In genomic region chr11:59058120-59058917, GRCh38 we compare ENCODE assay signal across 8 cellular contexts. TPM values are rescaled to one million over a fixed set of nuclear protein-coding genes. Genes with fewer than 3 reads are reported as not detected.
DNase-seq lines count a peak whose midpoint lies in the region; ATAC-seq, FAIRE-seq and TF ChIP-seq lines count a peak whose summit lies in the region.
"Not testable (repeated sequence)": the region's sequence is repeated elsewhere in the genome, so short reads cannot be mapped to it uniquely, and the experiment has no call there.

No MANE protein-coding gene starts in this region.

- not testable (repeated sequence) for H3K9me3 ChIP-seq in NT2/D1 (ENCODE audit: insufficient read depth, low read length); mononuclear cell (ENCODE audit: low read depth, low read length)

- not testable (repeated sequence) for H3K9ac ChIP-seq in NT2/D1 (ENCODE audit: insufficient read length, low read depth)

- DNase-seq in D721Med (ENCODE audit: insufficient read length, low spot score): peak; percentile 23
- peak in 71 of 76 experiments; percentile 5 to 90 (median 66) for DNase-seq in HUDEP-2 (lab: John Stamatoyannopoulos, UW; ENCODE audit: unreplicated experiment in 76 of 76)
- DNase-seq in NT2/D1 (ENCODE audit: low read depth, low spot score): peak; percentile 94
- DNase-seq in activated CD8-positive, alpha-beta memory T cell treated with anti-CD3 and anti-CD28 coated beads, Interleukin-2, amount 50 U/mL, for 48 hours: peak; percentile 99
- peak; percentile 72 for DNase-seq in epithelial cell of proximal tubule (ENCODE audit: low read depth)
- peak; percentile 57 to 72 for DNase-seq in stimulated activated CD8-positive, alpha-beta memory T cell treated with anti-CD3 and anti-CD28 coated beads, Interleukin-15, amount 100 ng/mL, for 48 hours (ENCODE audit: low read depth in 2 of 2)

- not testable (repeated sequence) for FAIRE-seq in D721Med (lab: Jason Lieb, UNC)

- peak; percentile 91 for ATAC-seq in GM21515 (IDR thresholded peaks at IDR 0.05; ENCODE audit: unreplicated experiment)

- H3K4me1 ChIP-seq in NT2/D1 (ENCODE audit: insufficient read depth, insufficient read length): not testable (repeated sequence)
- peaks cover 12% of the 10 kb centered on the region for H3K4me1 ChIP-seq in mononuclear cell (ENCODE audit: insufficient read depth, low read length)

- not testable (repeated sequence) for H3K27me3 ChIP-seq in NT2/D1 (ENCODE audit: insufficient read depth, insufficient read length); mononuclear cell (ENCODE audit: insufficient read depth, low read length)

- H3K4me3 ChIP-seq in NT2/D1 (ENCODE audit: insufficient read length, low read depth): peak overlapping the region; percentile 2
- H3K4me3 ChIP-seq in epithelial cell of proximal tubule (ENCODE audit: low read depth, low read length): peak overlapping the region; percentile 58
- H3K4me3 ChIP-seq in mononuclear cell (ENCODE audit: low read length): peak overlapping the region; percentile 36

- not testable (repeated sequence) for H3K36me3 ChIP-seq in NT2/D1 (ENCODE audit: insufficient read depth, insufficient read length, low read length)

- TF ChIP-seq CTCF in D721Med (IDR thresholded peaks at IDR 0.05; ENCODE audit: insufficient read depth, missing control alignments): peak; percentile 75
- peak; percentile 97 for TF ChIP-seq CTCF in epithelial cell of proximal tubule (conservative IDR thresholded peaks at IDR 0.05; ENCODE audit: low read depth, low read length)

RNA-seq across cellular contexts. Expression of gene GLYATL1B, which starts 27.8 kb away (rescaled TPM):
- total RNA-seq in epithelial cell of proximal tubule: not detected in 2 replicates
- total RNA-seq in mononuclear cell: not detected

RNA-seq across cellular contexts. Expression of gene FAM111B, which starts 48.7 kb away (rescaled TPM):
- total RNA-seq in epithelial cell of proximal tubule (16.5 and 17.4 TPM in 2 replicates), mononuclear cell (3.3 TPM)

Comparison
In these comparisons a context has a peak if more than half of its experiments do, and no peak if none do; other contexts are left out.
1. Peak in every context shown above with its lines: DNase-seq, ATAC-seq and H3K4me3 ChIP-seq.
2. DNase-seq: peak in every context shown above with its lines; median percentile 99 in activated CD8-positive, alpha-beta memory T cell treated with anti-CD3 and anti-CD28 coated beads, Interleukin-2, amount 50 U/mL, for 48 hours; 94 in NT2/D1; 72 in epithelial cell of proximal tubule; 66 in HUDEP-2; 64 in stimulated activated CD8-positive, alpha-beta memory T cell treated with anti-CD3 and anti-CD28 coated beads, Interleukin-15, amount 100 ng/mL, for 48 hours; 23 in D721Med.
3. H3K4me3 ChIP-seq: peak in every context shown above with its lines; median percentile 58 in epithelial cell of proximal tubule; 36 in mononuclear cell; 2 in NT2/D1.